2 cellular contexts compared by ENCODE assay signal in the genomic region with DNA sequence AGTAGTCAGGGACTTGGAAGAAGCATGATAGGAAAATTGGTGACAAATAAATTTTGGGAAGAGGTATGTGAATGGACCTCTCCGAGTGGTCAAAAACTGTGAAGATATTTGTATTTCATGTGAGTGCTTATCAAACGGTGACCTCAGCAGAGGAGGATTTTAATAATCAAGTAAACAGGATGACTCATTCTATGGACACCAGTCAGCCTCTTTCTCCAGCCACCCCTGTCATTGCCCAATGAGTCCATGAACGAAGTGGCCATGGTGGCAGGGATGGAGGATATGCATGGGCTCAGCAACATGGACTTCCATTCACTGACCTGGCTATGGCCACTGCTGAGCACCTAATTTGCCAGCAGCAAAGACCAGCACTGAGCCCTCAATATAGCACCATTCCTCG.
TF ChIP-seq lines count a peak whose summit lies in the region.

No MANE protein-coding gene starts in this region.

TF ChIP-seq in K562, 482 proteins besides CTCF, POLR2A, EP300 and RAD21 (continues in another document):
- TF ChIP-seq NCOA1 (IDR thresholded peaks at IDR 0.05; ENCODE audit: low read depth) (no peak), PTTG1 (tag; IDR thresholded peaks at IDR 0.05; ENCODE audit: low read depth) (no peak), TEAD4 (IDR thresholded peaks at IDR 0.05; ENCODE audit: low read length) (no peak), TEAD4 (CRISPR knock-in tag; IDR thresholded peaks at IDR 0.05; ENCODE audit: borderline replicate concordance) (no peak), HNRNPLL (IDR thresholded peaks at IDR 0.05; ENCODE audit: low read depth, low read length, poor library complexity, severe bottlenecking) (no peak), TCF7 (IDR thresholded peaks at IDR 0.05; ENCODE audit: borderline replicate concordance) (no peak), RNF2 (IDR thresholded peaks at IDR 0.05) (no peak), CTBP1 (IDR thresholded peaks at IDR 0.05; ENCODE audit: borderline replicate concordance) (no peak), ZNF140 (CRISPR knock-in tag; IDR thresholded peaks at IDR 0.05) (no peak), SETDB1 (IDR thresholded peaks at IDR 0.05; ENCODE audit: low read length) (no peak), ZC3H8 (IDR thresholded peaks at IDR 0.05) (no peak), SMARCB1 (IDR thresholded peaks at IDR 0.05; ENCODE audit: insufficient read length, low read depth) (no peak), JUND (IDR thresholded peaks at IDR 0.05; ENCODE audit: borderline replicate concordance, low read depth, low read length) (peak; percentile 85), JUND (tag; IDR thresholded peaks at IDR 0.05; ENCODE audit: borderline replicate concordance, low read depth, low read length) (peak; percentile 85), TOE1 (IDR thresholded peaks at IDR 0.05; ENCODE audit: borderline replicate concordance) (no peak), TOE1 (CRISPR knock-in tag; IDR thresholded peaks at IDR 0.05; ENCODE audit: borderline replicate concordance, low read depth) (no peak), SREBF1 (IDR thresholded peaks at IDR 0.05; ENCODE audit: borderline replicate concordance, low read depth, low read length) (no peak), CEBPG (CRISPR knock-in tag; IDR thresholded peaks at IDR 0.05) (no peak), CEBPG (tag; conservative IDR thresholded peaks at IDR 0.05 in 1 of 2, IDR thresholded peaks at IDR 0.05 in 1 of 2) (0 out of 4 replicates have a peak, but pooled peaks of 1 of the 2 experiments have one; percentile 25), BDP1 (IDR thresholded peaks at IDR 0.05; ENCODE audit: insufficient read depth, insufficient read length) (no peak)
- TF ChIP-seq, protein P1, sequence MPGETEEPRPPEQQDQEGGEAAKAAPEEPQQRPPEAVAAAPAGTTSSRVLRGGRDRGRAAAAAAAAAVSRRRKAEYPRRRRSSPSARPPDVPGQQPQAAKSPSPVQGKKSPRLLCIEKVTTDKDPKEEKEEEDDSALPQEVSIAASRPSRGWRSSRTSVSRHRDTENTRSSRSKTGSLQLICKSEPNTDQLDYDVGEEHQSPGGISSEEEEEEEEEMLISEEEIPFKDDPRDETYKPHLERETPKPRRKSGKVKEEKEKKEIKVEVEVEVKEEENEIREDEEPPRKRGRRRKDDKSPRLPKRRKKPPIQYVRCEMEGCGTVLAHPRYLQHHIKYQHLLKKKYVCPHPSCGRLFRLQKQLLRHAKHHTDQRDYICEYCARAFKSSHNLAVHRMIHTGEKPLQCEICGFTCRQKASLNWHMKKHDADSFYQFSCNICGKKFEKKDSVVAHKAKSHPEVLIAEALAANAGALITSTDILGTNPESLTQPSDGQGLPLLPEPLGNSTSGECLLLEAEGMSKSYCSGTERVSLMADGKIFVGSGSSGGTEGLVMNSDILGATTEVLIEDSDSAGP (CRISPR knock-in tag; IDR thresholded peaks at IDR 0.05), result no peak
- TF ChIP-seq, protein P2, sequence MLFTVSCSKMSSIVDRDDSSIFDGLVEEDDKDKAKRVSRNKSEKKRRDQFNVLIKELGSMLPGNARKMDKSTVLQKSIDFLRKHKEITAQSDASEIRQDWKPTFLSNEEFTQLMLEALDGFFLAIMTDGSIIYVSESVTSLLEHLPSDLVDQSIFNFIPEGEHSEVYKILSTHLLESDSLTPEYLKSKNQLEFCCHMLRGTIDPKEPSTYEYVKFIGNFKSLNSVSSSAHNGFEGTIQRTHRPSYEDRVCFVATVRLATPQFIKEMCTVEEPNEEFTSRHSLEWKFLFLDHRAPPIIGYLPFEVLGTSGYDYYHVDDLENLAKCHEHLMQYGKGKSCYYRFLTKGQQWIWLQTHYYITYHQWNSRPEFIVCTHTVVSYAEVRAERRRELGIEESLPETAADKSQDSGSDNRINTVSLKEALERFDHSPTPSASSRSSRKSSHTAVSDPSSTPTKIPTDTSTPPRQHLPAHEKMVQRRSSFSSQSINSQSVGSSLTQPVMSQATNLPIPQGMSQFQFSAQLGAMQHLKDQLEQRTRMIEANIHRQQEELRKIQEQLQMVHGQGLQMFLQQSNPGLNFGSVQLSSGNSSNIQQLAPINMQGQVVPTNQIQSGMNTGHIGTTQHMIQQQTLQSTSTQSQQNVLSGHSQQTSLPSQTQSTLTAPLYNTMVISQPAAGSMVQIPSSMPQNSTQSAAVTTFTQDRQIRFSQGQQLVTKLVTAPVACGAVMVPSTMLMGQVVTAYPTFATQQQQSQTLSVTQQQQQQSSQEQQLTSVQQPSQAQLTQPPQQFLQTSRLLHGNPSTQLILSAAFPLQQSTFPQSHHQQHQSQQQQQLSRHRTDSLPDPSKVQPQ (CRISPR knock-in tag; IDR thresholded peaks at IDR 0.05; ENCODE audit: borderline replicate concordance), result no peak
- TF ChIP-seq, protein P3, sequence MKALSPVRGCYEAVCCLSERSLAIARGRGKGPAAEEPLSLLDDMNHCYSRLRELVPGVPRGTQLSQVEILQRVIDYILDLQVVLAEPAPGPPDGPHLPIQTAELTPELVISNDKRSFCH (CRISPR knock-in tag; IDR thresholded peaks at IDR 0.05), result no peak
- TF ChIP-seq, protein P3 (tag; IDR thresholded peaks at IDR 0.05), result no peak
- TF ChIP-seq, protein P4, sequence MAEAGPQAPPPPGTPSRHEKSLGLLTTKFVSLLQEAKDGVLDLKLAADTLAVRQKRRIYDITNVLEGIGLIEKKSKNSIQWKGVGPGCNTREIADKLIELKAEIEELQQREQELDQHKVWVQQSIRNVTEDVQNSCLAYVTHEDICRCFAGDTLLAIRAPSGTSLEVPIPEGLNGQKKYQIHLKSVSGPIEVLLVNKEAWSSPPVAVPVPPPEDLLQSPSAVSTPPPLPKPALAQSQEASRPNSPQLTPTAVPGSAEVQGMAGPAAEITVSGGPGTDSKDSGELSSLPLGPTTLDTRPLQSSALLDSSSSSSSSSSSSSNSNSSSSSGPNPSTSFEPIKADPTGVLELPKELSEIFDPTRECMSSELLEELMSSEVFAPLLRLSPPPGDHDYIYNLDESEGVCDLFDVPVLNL (CRISPR knock-in tag; IDR thresholded peaks at IDR 0.05; ENCODE audit: low read depth), result no peak
- TF ChIP-seq, protein P5, sequence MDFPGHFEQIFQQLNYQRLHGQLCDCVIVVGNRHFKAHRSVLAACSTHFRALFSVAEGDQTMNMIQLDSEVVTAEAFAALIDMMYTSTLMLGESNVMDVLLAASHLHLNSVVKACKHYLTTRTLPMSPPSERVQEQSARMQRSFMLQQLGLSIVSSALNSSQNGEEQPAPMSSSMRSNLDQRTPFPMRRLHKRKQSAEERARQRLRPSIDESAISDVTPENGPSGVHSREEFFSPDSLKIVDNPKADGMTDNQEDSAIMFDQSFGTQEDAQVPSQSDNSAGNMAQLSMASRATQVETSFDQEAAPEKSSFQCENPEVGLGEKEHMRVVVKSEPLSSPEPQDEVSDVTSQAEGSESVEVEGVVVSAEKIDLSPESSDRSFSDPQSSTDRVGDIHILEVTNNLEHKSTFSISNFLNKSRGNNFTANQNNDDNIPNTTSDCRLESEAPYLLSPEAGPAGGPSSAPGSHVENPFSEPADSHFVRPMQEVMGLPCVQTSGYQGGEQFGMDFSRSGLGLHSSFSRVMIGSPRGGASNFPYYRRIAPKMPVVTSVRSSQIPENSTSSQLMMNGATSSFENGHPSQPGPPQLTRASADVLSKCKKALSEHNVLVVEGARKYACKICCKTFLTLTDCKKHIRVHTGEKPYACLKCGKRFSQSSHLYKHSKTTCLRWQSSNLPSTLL (IDR thresholded peaks at IDR 0.05), result no peak

TF ChIP-seq in H1, 55 proteins besides CTCF, POLR2A, EP300 and RAD21:
- TF ChIP-seq, protein P6, sequence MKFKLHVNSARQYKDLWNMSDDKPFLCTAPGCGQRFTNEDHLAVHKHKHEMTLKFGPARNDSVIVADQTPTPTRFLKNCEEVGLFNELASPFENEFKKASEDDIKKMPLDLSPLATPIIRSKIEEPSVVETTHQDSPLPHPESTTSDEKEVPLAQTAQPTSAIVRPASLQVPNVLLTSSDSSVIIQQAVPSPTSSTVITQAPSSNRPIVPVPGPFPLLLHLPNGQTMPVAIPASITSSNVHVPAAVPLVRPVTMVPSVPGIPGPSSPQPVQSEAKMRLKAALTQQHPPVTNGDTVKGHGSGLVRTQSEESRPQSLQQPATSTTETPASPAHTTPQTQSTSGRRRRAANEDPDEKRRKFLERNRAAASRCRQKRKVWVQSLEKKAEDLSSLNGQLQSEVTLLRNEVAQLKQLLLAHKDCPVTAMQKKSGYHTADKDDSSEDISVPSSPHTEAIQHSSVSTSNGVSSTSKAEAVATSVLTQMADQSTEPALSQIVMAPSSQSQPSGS (IDR thresholded peaks at IDR 0.05; ENCODE audit: low read length), result no peak
- TF ChIP-seq JUN (IDR thresholded peaks at IDR 0.05; ENCODE audit: low read depth, low read length) (no peak), BACH1 (IDR thresholded peaks at IDR 0.05; ENCODE audit: low read length) (no peak), NANOG (IDR thresholded peaks at IDR 0.05; ENCODE audit: insufficient read depth, low read depth, low read length, poor library complexity, severe bottlenecking) (no peak), KDM1A (IDR thresholded peaks at IDR 0.05; ENCODE audit: borderline replicate concordance, low read length) (no peak), CBX8 (IDR thresholded peaks at IDR 0.05; ENCODE audit: borderline replicate concordance, low read depth, low read length) (no peak), SIX5 (IDR thresholded peaks at IDR 0.05; ENCODE audit: low read depth, low read length) (no peak), HDAC2 (IDR thresholded peaks at IDR 0.05; ENCODE audit: borderline replicate concordance in 1 of 2, low read depth in 2 of 2, low read length in 2 of 2) (no peak), SIN3A (conservative IDR thresholded peaks at IDR 0.05 in 1 of 2, IDR thresholded peaks at IDR 0.05 in 1 of 2; ENCODE audit: low read depth in 1 of 2, low read length in 2 of 2) (no peak), POLR2AphosphoS5 (IDR thresholded peaks at IDR 0.05; ENCODE audit: low read depth, low read length) (no peak), SUZ12 (IDR thresholded peaks at IDR 0.05; ENCODE audit: low read length) (no peak), POU5F1 (IDR thresholded peaks at IDR 0.05; ENCODE audit: low read depth, low read length) (no peak), TCF12 (IDR thresholded peaks at IDR 0.05; ENCODE audit: low read depth, low read length) (no peak), RXRA (IDR thresholded peaks at IDR 0.05; ENCODE audit: insufficient read depth, low read depth, low read length) (no peak), JUND (IDR thresholded peaks at IDR 0.05; ENCODE audit: low read length) (no peak), TEAD4 (IDR thresholded peaks at IDR 0.05; ENCODE audit: low read depth, low read length) (no peak), CHD2 (IDR thresholded peaks at IDR 0.05; ENCODE audit: low read length) (no peak)
